1 cellular context compared by ENCODE assay signal in genomic region chr1:14929547-14930223, GRCh38.
TF ChIP-seq lines count a peak whose summit lies in the region.

No MANE protein-coding gene starts in this region.

TF ChIP-seq in HepG2, 621 proteins besides CTCF, POLR2A, EP300 and RAD21 (continued from another document):
- TF ChIP-seq CEBPZ (IDR thresholded peaks at IDR 0.05; ENCODE audit: low read length) (no peak), ZSCAN20 (CRISPR knock-in tag; IDR thresholded peaks at IDR 0.05; ENCODE audit: borderline replicate concordance) (no peak), NAIF1 (CRISPR knock-in tag; IDR thresholded peaks at IDR 0.05; ENCODE audit: borderline replicate concordance) (no peak), NKX3-1 (CRISPR knock-in tag; IDR thresholded peaks at IDR 0.05) (no peak), MAFK (conservative IDR thresholded peaks at IDR 0.05 in 1 of 2, IDR thresholded peaks at IDR 0.05 in 1 of 2; ENCODE audit: low read length in 2 of 2) (peak; percentile 89 to 92), ZBTB20 (CRISPR knock-in tag; IDR thresholded peaks at IDR 0.05; ENCODE audit: borderline replicate concordance, low read depth) (no peak)
